In the genomic region with DNA sequence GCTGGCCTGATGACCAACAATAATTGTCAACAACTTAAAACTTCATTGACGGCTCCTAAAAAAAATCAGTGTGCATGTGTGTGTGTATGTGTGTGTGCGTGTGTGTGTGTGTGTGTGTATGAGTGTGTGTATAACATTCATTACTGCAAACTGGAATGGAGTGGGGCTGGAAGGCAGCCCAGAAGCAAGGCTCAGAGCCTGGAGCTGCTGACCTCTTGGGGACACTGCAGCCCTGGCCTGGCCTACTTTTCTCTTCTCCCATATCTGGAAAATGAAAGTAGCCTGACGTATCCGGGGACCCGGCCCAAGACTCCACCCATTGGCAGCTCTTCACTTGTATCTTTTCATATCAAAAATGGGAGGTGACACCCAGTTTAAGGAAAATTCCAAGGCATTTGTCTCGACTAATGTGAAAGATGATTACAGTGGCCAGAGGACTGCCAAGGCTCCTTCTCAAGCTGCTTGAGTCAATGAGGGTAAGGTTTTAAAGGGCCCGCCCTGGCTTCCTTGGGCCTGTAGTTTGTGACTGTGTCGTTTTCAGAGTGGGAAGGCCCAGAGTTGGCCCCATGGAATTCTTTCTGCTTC, we compare ENCODE assay signal across 12 cellular contexts.
DNase-seq lines count a peak whose midpoint lies in the region; ATAC-seq and TF ChIP-seq lines count a peak whose summit lies in the region.
"Had no signal": no experiment of that assay in that cellular context is flagged by ENCODE, and none has a peak within 500 bp of the region (broad histone marks: within the 10 kb centered on the region; RNA-seq: fewer than 3 reads in every experiment).

No MANE protein-coding gene starts in this region.

- TF ChIP-seq POLR2A in tibial nerve (IDR thresholded peaks at IDR 0.05) = no peak

- H3K36me3 ChIP-seq in MG63 (no peaks in the 10 kb centered on the region; the same call in 1 of the 2 replicates), tibial nerve (no peaks in the 10 kb centered on the region)

- peak in 1 of 2 donors; percentile 54 for TF ChIP-seq EP300 in tibial nerve (IDR thresholded peaks at IDR 0.05)

- peaks cover 10% of the 10 kb centered on the region for H3K4me1 Mint-ChIP-seq in activated CD4-positive, alpha-beta memory T cell treated with anti-CD3 and anti-CD28 coated beads, Interleukin-2, amount 10 ng/mL, durations not matched to agents 7 days and 5 days

- no peak overlapping the region for H3K27ac Mint-ChIP-seq in activated CD4-positive, alpha-beta memory T cell treated with anti-CD3 and anti-CD28 coated beads, Interleukin-2, amount 10 ng/mL, durations not matched to agents 7 days and 5 days
- H3K27ac Mint-ChIP-seq: endodermal cell, H9, IgD-negative memory B cell had no signal

- H3K27me3 Mint-ChIP-seq in activated CD4-positive, alpha-beta memory T cell treated with anti-CD3 and anti-CD28 coated beads, Interleukin-2, amount 10 ng/mL, durations not matched to agents 7 days and 5 days = peaks cover 2% of the 10 kb centered on the region

- no peaks in the 10 kb centered on the region for H3K27me3 ChIP-seq in MG63
- no peaks in the 10 kb centered on the region for H3K27me3 ChIP-seq in tibial nerve

- peaks cover 8% of the 10 kb centered on the region for H3K36me3 Mint-ChIP-seq in activated CD4-positive, alpha-beta memory T cell treated with anti-CD3 and anti-CD28 coated beads, Interleukin-2, amount 10 ng/mL, durations not matched to agents 7 days and 5 days (ENCODE audit: low read depth)

- ATAC-seq in esophagus mucosa (peak; percentile 38), GM21619 (IDR thresholded peaks at IDR 0.05; ENCODE audit: unreplicated experiment) (no peak)
- ATAC-seq: GM12878 had no signal

- H3K9me3 ChIP-seq in MG63 = peaks cover 3% of the 10 kb centered on the region; the same call in 1 of the 2 replicates
- no peaks in the 10 kb centered on the region for H3K9me3 ChIP-seq in tibial nerve

- H3K9me3 Mint-ChIP-seq in activated CD4-positive, alpha-beta memory T cell treated with anti-CD3 and anti-CD28 coated beads, Interleukin-2, amount 10 ng/mL, durations not matched to agents 7 days and 5 days = peaks cover 7% of the 10 kb centered on the region
- H3K9me3 Mint-ChIP-seq: endodermal cell had no signal

- WGBS in tibial nerve, 2 donors = 19 to 25% methylated on average over 8 of the region's 8 CpGs

- H3K4me3 ChIP-seq in MG63 (no peak overlapping the region), tibial nerve (no peak overlapping the region)
- H3K4me3 ChIP-seq: GM12878 had no signal

- peak; percentile 43 for DNase-seq in MG63
- DNase-seq in medulla oblongata (ENCODE audit: extremely low spot score) = peak; percentile 33
- DNase-seq in tibial nerve (ENCODE audit: low spot score in 2 of 2) = peak; percentile 61 to 65
- DNase-seq in NCI-H69 (lab: John Stamatoyannopoulos, UW) = no peak
- no peak for DNase-seq in activated CD4-positive, alpha-beta memory T cell treated with anti-CD3 and anti-CD28 coated beads, Interleukin-2, amount 10 ng/mL, durations not matched to agents 7 days and 5 days
- DNase-seq in activated CD4-positive, alpha-beta T cell treated with anti-CD3 and anti-CD28 coated beads, Interleukin-2, amount 50 U/mL, for 4 hours = no peak
- DNase-seq: endodermal cell, H9 had no signal

- no peak for TF ChIP-seq CTCF in tibial nerve (IDR thresholded peaks at IDR 0.05)

- POLR2A ChIA-PET in activated CD4-positive, alpha-beta memory T cell treated with anti-CD3 and anti-CD28 coated beads, Interleukin-2, amount 10 ng/mL, durations not matched to agents 7 days and 5 days (lab: Charles Lee) = no interaction called here

- no peak overlapping the region for H3K4me3 Mint-ChIP-seq in activated CD4-positive, alpha-beta memory T cell treated with anti-CD3 and anti-CD28 coated beads, Interleukin-2, amount 10 ng/mL, durations not matched to agents 7 days and 5 days
- H3K4me3 Mint-ChIP-seq: endodermal cell, H9, IgD-negative memory B cell had no signal

- peaks cover 0 to 22% (median 2%) of the 10 kb centered on the region in 4 donors for H3K4me1 ChIP-seq in tibial nerve

- H3K27ac ChIP-seq in tibial nerve = peak overlapping the region; percentile 58 to 86 (median 72)

- CTCF ChIA-PET in activated CD4-positive, alpha-beta memory T cell treated with anti-CD3 and anti-CD28 coated beads, Interleukin-2, amount 10 ng/mL, durations not matched to agents 7 days and 5 days (lab: Charles Lee) = interaction anchor here (1.7 kb wide), 1 partner anchor 171 kb away, joined by 5 read pairs; no protein-coding TSS in a partner anchor

Comparison
In these comparisons a context has a peak if more than half of its experiments do, and no peak if none do; other contexts are left out.
1. DNase-seq: peak in MG63 (single experiment), medulla oblongata (single experiment) and tibial nerve (2 of 2); none in NCI-H69 (single experiment), activated CD4-positive, alpha-beta memory T cell treated with anti-CD3 and anti-CD28 coated beads, Interleukin-2, amount 10 ng/mL, durations not matched to agents 7 days and 5 days (single experiment) and activated CD4-positive, alpha-beta T cell treated with anti-CD3 and anti-CD28 coated beads, Interleukin-2, amount 50 U/mL, for 4 hours (0 of 2).